31 cellular contexts compared by ENCODE assay signal in genomic region chr15:77693576-77693975, GRCh38.
"Had no signal": no experiment of that assay in that cellular context is flagged by ENCODE, and none has a peak within 500 bp of the region (broad histone marks: within the 10 kb centered on the region; RNA-seq: fewer than 3 reads in every experiment).

No MANE protein-coding gene starts in this region.

- H3K36me3 ChIP-seq: adrenal gland, gastrocnemius medialis, heart left ventricle had no signal

- H3K9me3 Mint-ChIP-seq: activated B cell treated with CpG ODN at 0.5 μM for 24 hours; activated CD8-positive, alpha-beta T cell treated with anti-CD3 and anti-CD28 coated beads for 36 hours; activated naive CD4-positive, alpha-beta T cell treated with anti-CD3 and anti-CD28 coated beads for 36 hours; activated naive CD4-positive, alpha-beta T cell treated with anti-CD3 and anti-CD28 coated beads, Interleukin-2, amount 50 U/mL, for 24 hours; activated naive CD8-positive, alpha-beta T cell treated with anti-CD3 and anti-CD28 coated beads for 36 hours; activated naive CD8-positive, alpha-beta T cell treated with anti-CD3 and anti-CD28 coated beads, Interleukin-2, amount 50 U/mL, for 24 hours; activated T-cell treated with anti-CD3 and anti-CD28 coated beads, Interleukin-2, amount 50 U/mL, for 4 hours; activated T-helper 17 cell treated with anti-CD3 and anti-CD28 coated beads, Interleukin-2, amount 50 U/mL, for 72 hours; T-helper 2 cell treated with Interferon-gamma antibody and Interleukin-4, amounts not matched to agents 5 μg/mL and 100 μg/mL, for 36 hours had no signal

- H3K4me1 ChIP-seq: body of pancreas, gastrocnemius medialis had no signal

- H3K4me1 Mint-ChIP-seq: activated B cell treated with CpG ODN at 0.5 μM for 24 hours; activated naive CD4-positive, alpha-beta T cell treated with anti-CD3 and anti-CD28 coated beads, Interleukin-2, amount 50 U/mL, for 24 hours; activated naive CD8-positive, alpha-beta T cell treated with anti-CD3 and anti-CD28 coated beads for 36 hours; activated naive CD8-positive, alpha-beta T cell treated with anti-CD3 and anti-CD28 coated beads, Interleukin-2, amount 50 U/mL, for 24 hours; activated T-helper 17 cell treated with anti-CD3 and anti-CD28 coated beads, Interleukin-2, amount 50 U/mL, for 72 hours; T-helper 17 cell had no signal

- H3K9me3 ChIP-seq: adrenal gland, body of pancreas, gastrocnemius medialis, heart left ventricle had no signal

- H3K4me3 Mint-ChIP-seq: activated B cell treated with CpG ODN at 0.5 μM for 24 hours; activated CD8-positive, alpha-beta T cell treated with anti-CD3 and anti-CD28 coated beads for 36 hours; activated naive CD4-positive, alpha-beta T cell treated with anti-CD3 and anti-CD28 coated beads for 36 hours; activated naive CD4-positive, alpha-beta T cell treated with anti-CD3 and anti-CD28 coated beads, Interleukin-2, amount 50 U/mL, for 24 hours; activated naive CD8-positive, alpha-beta T cell treated with anti-CD3 and anti-CD28 coated beads for 36 hours; activated naive CD8-positive, alpha-beta T cell treated with anti-CD3 and anti-CD28 coated beads, Interleukin-2, amount 50 U/mL, for 24 hours; activated T-cell treated with anti-CD3 and anti-CD28 coated beads, Interleukin-2, amount 50 U/mL, for 4 hours; activated T-helper 17 cell treated with anti-CD3 and anti-CD28 coated beads, Interleukin-2, amount 50 U/mL, for 72 hours; T-helper 17 cell; T-helper 2 cell treated with Interferon-gamma antibody and Interleukin-4, amounts not matched to agents 5 μg/mL and 100 μg/mL, for 36 hours had no signal

- H3K27me3 ChIP-seq: body of pancreas had no signal

- DNase-seq: activated B cell treated with CpG ODN at 0.5 μM for 24 hours; activated CD4-positive, alpha-beta T cell treated with anti-CD3 and anti-CD28 coated beads for 48 hours; activated CD4-positive, alpha-beta T cell treated with anti-CD3 and anti-CD28 coated beads, Interleukin-2, amount 50 U/mL, for 1 hour; activated CD4-positive, alpha-beta T cell treated with anti-CD3 and anti-CD28 coated beads, Interleukin-2, amount 50 U/mL, for 48 hours; activated CD8-positive, alpha-beta memory T cell treated with anti-CD3 and anti-CD28 coated beads for 24 hours; activated CD8-positive, alpha-beta T cell treated with anti-CD3 and anti-CD28 coated beads for 36 hours; activated effector memory CD4-positive, alpha-beta T cell treated with Interleukin-2 at 50 U/mL for 16 hours; activated naive CD4-positive, alpha-beta T cell treated with anti-CD3 and anti-CD28 coated beads for 36 hours; activated naive CD8-positive, alpha-beta T cell treated with anti-CD3 and anti-CD28 coated beads for 36 hours; activated naive CD8-positive, alpha-beta T cell treated with anti-CD3 and anti-CD28 coated beads, Interleukin-2, amount 50 U/mL, for 24 hours; activated T-cell treated with anti-CD3 and anti-CD28 coated beads, Interleukin-2, amount 50 U/mL, for 4 hours; adrenal gland; aorta; body of pancreas; caudate nucleus; cortex of kidney; dermis blood vessel endothelial cell; effector CD8-positive, alpha-beta T cell; foreskin fibroblast; gastrocnemius medialis; glutamatergic neuron; heart left ventricle; T-helper 1 cell; T-helper 17 cell; T1000; WERI-Rb-1 had no signal

- H3K36me3 Mint-ChIP-seq: activated naive CD4-positive, alpha-beta T cell treated with anti-CD3 and anti-CD28 coated beads, Interleukin-2, amount 50 U/mL, for 24 hours; activated naive CD8-positive, alpha-beta T cell treated with anti-CD3 and anti-CD28 coated beads for 36 hours had no signal

- H3K27ac Mint-ChIP-seq: activated B cell treated with CpG ODN at 0.5 μM for 24 hours; activated CD8-positive, alpha-beta T cell treated with anti-CD3 and anti-CD28 coated beads for 36 hours; activated naive CD4-positive, alpha-beta T cell treated with anti-CD3 and anti-CD28 coated beads for 36 hours; activated naive CD4-positive, alpha-beta T cell treated with anti-CD3 and anti-CD28 coated beads, Interleukin-2, amount 50 U/mL, for 24 hours; activated naive CD8-positive, alpha-beta T cell treated with anti-CD3 and anti-CD28 coated beads for 36 hours; activated naive CD8-positive, alpha-beta T cell treated with anti-CD3 and anti-CD28 coated beads, Interleukin-2, amount 50 U/mL, for 24 hours; activated T-helper 17 cell treated with anti-CD3 and anti-CD28 coated beads, Interleukin-2, amount 50 U/mL, for 72 hours; T-helper 17 cell; T-helper 2 cell treated with Interferon-gamma antibody and Interleukin-4, amounts not matched to agents 5 μg/mL and 100 μg/mL, for 36 hours had no signal

- H3K27ac ChIP-seq: adrenal gland, body of pancreas, gastrocnemius medialis, heart left ventricle, WERI-Rb-1 had no signal

- ATAC-seq: activated CD4-positive, CD25-positive, alpha-beta regulatory T cell treated with anti-CD3 and anti-CD28 coated beads, Interleukin-2, amount 50 U/mL, for 24 hours; activated CD8-positive, alpha-beta T cell treated with anti-CD3 and anti-CD28 coated beads for 36 hours; activated naive CD8-positive, alpha-beta T cell treated with anti-CD3 and anti-CD28 coated beads, Interleukin-2, amount 50 U/mL, for 24 hours; activated T-cell treated with anti-CD3 and anti-CD28 coated beads, Interleukin-2, amount 50 U/mL, for 4 hours; activated T-helper 17 cell treated with anti-CD3 and anti-CD28 coated beads, Interleukin-2, amount 50 U/mL, for 72 hours; body of pancreas; esophagus mucosa; gastrocnemius medialis; heart left ventricle; T-helper 17 cell had no signal

- H3K4me3 ChIP-seq: adrenal gland, body of pancreas, gastrocnemius medialis, heart left ventricle had no signal
